In the genomic region with DNA sequence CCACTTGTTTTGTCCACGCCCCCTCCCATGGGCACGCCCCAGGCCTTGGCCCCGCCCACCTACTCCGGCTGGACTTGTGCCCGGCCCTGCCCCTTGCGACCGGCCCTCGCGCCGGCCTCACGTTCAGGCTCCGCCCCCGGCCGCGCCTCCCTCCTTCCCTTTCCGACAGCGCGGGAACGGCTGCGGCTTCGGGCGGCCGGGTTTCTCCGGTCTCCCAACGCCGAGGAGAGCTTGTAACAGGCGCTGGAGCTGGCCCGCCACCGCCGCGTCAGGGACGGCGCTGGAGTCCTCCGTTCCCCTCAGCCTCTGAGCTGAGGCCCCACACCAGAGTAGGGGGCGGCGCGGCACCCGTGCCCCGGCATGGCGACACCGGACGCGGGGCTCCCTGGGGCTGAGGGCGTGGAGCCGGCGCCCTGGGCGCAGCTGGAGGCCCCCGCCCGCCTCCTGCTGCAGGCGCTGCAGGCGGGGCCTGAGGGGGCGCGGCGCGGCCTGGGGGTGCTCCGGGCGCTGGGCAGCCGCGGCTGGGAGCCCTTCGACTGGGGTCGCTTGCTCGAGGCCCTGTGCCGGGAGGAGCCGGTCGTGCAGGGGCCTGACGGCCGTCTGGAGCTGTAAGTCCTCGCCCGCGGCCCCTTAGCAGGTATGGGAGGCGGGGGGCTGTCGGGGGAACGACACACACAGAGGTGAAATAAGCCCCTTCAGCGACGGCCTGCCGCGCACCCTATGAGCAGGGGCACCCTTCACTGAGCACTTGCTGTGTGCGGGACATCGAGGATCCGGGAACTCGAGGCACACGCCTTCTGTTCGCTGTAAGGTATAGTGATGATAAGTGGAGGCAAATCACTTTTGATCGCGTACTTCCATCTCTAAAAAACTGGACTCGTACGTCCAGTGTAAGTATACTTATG, we compare ENCODE assay signal across 8 cellular contexts. TPM values are rescaled to one million over a fixed set of nuclear protein-coding genes. Genes with fewer than 3 reads are reported as not detected.
DNase-seq lines count a peak whose midpoint lies in the region; ATAC-seq and TF ChIP-seq lines count a peak whose summit lies in the region.

A gene with protein sequence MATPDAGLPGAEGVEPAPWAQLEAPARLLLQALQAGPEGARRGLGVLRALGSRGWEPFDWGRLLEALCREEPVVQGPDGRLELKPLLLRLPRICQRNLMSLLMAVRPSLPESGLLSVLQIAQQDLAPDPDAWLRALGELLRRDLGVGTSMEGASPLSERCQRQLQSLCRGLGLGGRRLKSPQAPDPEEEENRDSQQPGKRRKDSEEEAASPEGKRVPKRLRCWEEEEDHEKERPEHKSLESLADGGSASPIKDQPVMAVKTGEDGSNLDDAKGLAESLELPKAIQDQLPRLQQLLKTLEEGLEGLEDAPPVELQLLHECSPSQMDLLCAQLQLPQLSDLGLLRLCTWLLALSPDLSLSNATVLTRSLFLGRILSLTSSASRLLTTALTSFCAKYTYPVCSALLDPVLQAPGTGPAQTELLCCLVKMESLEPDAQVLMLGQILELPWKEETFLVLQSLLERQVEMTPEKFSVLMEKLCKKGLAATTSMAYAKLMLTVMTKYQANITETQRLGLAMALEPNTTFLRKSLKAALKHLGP (plus strand): TSS at position 153 of the 905 bp plus-strand sequence. CDS start 208 bp downstream, at position 361.

- no peaks in the 10 kb centered on the region for H3F3A ChIP-seq in SK-N-SH (replicated peaks; ENCODE audit: insufficient read depth)

- peak within 1 kb of the TSS; percentile 90 for H3K4me2 ChIP-seq in SK-N-SH

- no peak within 1 kb of the TSS; a peak in 1 of 4 replicates for H3K27ac ChIP-seq in SK-N-SH (ENCODE audit: low read depth in 2 of 2, low read length in 1 of 2)
- peak within 1 kb of the TSS in 3 of 4 donors; percentile 75 to 84 (median 84) for H3K27ac ChIP-seq in gastroesophageal sphincter

- H3K4me3 ChIP-seq in HFF-Myc (replicated peaks; ENCODE audit: low read depth, low read length) (peak within 1 kb of the TSS; percentile 68), SK-N-SH (ENCODE audit: low read depth in 2 of 2, low read length in 1 of 2) (peak within 1 kb of the TSS; percentile 64 to 70), gastroesophageal sphincter (peak within 1 kb of the TSS; percentile 51 to 80)

- no peak for TF ChIP-seq CTCF in GM10248 (IDR thresholded peaks at IDR 0.05; ENCODE audit: control extremely low read depth, extremely low read depth, low read depth, missing control alignments)
- no peak for TF ChIP-seq CTCF in HFF-Myc (IDR thresholded peaks at IDR 0.05; ENCODE audit: low read depth, low read length, missing control alignments)
- TF ChIP-seq CTCF in SK-N-SH (IDR thresholded peaks at IDR 0.05), result no peak
- peak in 2 of 4 experiments; percentile 10 to 16 for TF ChIP-seq CTCF in gastroesophageal sphincter (IDR thresholded peaks at IDR 0.05)

- no peaks in the 10 kb centered on the region for H4K20me1 ChIP-seq in SK-N-SH (ENCODE audit: insufficient read depth)

- TF ChIP-seq EP300 in SK-N-SH (IDR thresholded peaks at IDR 0.05; ENCODE audit: borderline replicate concordance in 1 of 2, low read depth in 1 of 2, low read length in 1 of 2) (no peak), gastroesophageal sphincter (IDR thresholded peaks at IDR 0.05) (no peak)

- peak within 1 kb of the TSS; percentile 80 for H3K27ac Mint-ChIP-seq in activated naive CD4-positive, alpha-beta T cell treated with anti-CD3 and anti-CD28 coated beads, Interleukin-2, amount 10 ng/mL, durations not matched to agents 7 days and 5 days

- H3K4me3 Mint-ChIP-seq in activated naive CD4-positive, alpha-beta T cell treated with anti-CD3 and anti-CD28 coated beads, Interleukin-2, amount 10 ng/mL, durations not matched to agents 7 days and 5 days, result peak within 1 kb of the TSS; percentile 80

- POLR2A ChIA-PET in GM10248 (lab: Yijun Ruan, JAX) (interaction anchor here (0.5 kb wide), 1 partner anchor 20 kb away, joined by 3 read pairs; no protein-coding TSS in a partner anchor), SK-N-SH (lab: Yijun Ruan, JAX) (no interaction called here)

- no peaks in the 10 kb centered on the region for H3K9me3 Mint-ChIP-seq in activated naive CD4-positive, alpha-beta T cell treated with anti-CD3 and anti-CD28 coated beads, Interleukin-2, amount 10 ng/mL, durations not matched to agents 7 days and 5 days

- peaks cover 19% of the 10 kb centered on the region for H3K36me3 Mint-ChIP-seq in activated naive CD4-positive, alpha-beta T cell treated with anti-CD3 and anti-CD28 coated beads, Interleukin-2, amount 10 ng/mL, durations not matched to agents 7 days and 5 days

- H3K4me1 ChIP-seq in SK-N-SH (ENCODE audit: control insufficient read depth in 1 of 2, insufficient read depth in 2 of 2, low read depth in 1 of 2, low read length in 1 of 2) (peaks cover 0 to 17% of the 10 kb centered on the region in 2 experiments; a peak in 2 of 4 replicates), gastroesophageal sphincter (peaks cover 0 to 44% (median 3%) of the 10 kb centered on the region in 3 donors)

- 4% methylated on average over 39 of the region's 87 CpGs for WGBS in SK-N-SH (ENCODE audit: low lambda C conversion rate)
- WGBS in gastroesophageal sphincter (ENCODE audit: low coverage in 1 of 2), 2 donors, result 0 to 3% methylated on average over 1 to 16 of the region's 87 CpGs

- no peaks in the 10 kb centered on the region for H3K27me3 ChIP-seq in SK-N-SH (ENCODE audit: insufficient read depth)
- H3K27me3 ChIP-seq in gastroesophageal sphincter, result no peaks in the 10 kb centered on the region

- no peak for TF ChIP-seq POLR2A in gastroesophageal sphincter (IDR thresholded peaks at IDR 0.05)

- no peak for TF ChIP-seq RAD21 in SK-N-SH (IDR thresholded peaks at IDR 0.05; ENCODE audit: low read length)

- CTCF ChIA-PET in GM10248 (lab: Yijun Ruan, JAX), result interaction anchor here (0.8 to 12.5 kb wide), 6 partner anchors 11 to 159 kb away, joined by 3 to 213 read pairs (median 17); partner anchors contain the start of genes DEF6 and PPARD
- CTCF ChIA-PET in SK-N-SH (lab: Yijun Ruan, JAX), result interaction anchor here (0.9 to 9.0 kb wide), 8 partner anchors 14 to 284 kb away, joined by 3 to 186 read pairs (median 4); partner anchors contain the start of genes ARMC12, PPARD and RPL10A
- CTCF ChIA-PET in activated naive CD4-positive, alpha-beta T cell treated with anti-CD3 and anti-CD28 coated beads, Interleukin-2, amount 10 ng/mL, durations not matched to agents 7 days and 5 days (lab: Charles Lee), result interaction anchor here (0.7 to 8.9 kb wide), 4 partner anchors 14 to 156 kb away, joined by 3 to 113 read pairs (median 5); partner anchors contain the start of genes DEF6 and PPARD

- H3K79me2 ChIP-seq in SK-N-SH (ENCODE audit: insufficient read depth), result peaks cover 4% of the 10 kb centered on the region; the same call in 1 of the 2 replicates

- no peaks in the 10 kb centered on the region for H3K9me3 ChIP-seq in SK-N-SH
- no peaks in the 10 kb centered on the region for H3K9me3 ChIP-seq in gastroesophageal sphincter

- H3K9me2 ChIP-seq in SK-N-SH, result no peaks in the 10 kb centered on the region

- peak within 1 kb of the TSS; percentile 63; the same call in 1 of the 2 replicates for H3K9ac ChIP-seq in SK-N-SH

- peak; percentile 98 for DNase-seq in GM10248 (ENCODE audit: extremely low spot score)
- no peak for DNase-seq in HFF-Myc (ENCODE audit: extremely low read depth, low read depth)
- DNase-seq in NAMALWA (ENCODE audit: low spot score), result peak; percentile 91
- peak; percentile 98 for DNase-seq in SK-N-SH
- peak; percentile 95 for DNase-seq in activated naive CD4-positive, alpha-beta T cell treated with anti-CD3 and anti-CD28 coated beads, Interleukin-2, amount 10 ng/mL, durations not matched to agents 7 days and 5 days
- DNase-seq in nucleus accumbens (lab: John Stamatoyannopoulos, UW), result peak; percentile 31 to 96 (median 81)
- peak; percentile 88 for DNase-seq in superior temporal gyrus (ENCODE audit: extremely low spot score)

- peaks cover 30% of the 10 kb centered on the region for H3K27me3 Mint-ChIP-seq in activated naive CD4-positive, alpha-beta T cell treated with anti-CD3 and anti-CD28 coated beads, Interleukin-2, amount 10 ng/mL, durations not matched to agents 7 days and 5 days

- H3K36me3 ChIP-seq in SK-N-SH (replicated peaks in 1 of 2; ENCODE audit: control insufficient read depth in 1 of 2, insufficient read depth in 2 of 2, low read length in 1 of 2) (peaks cover 0 to 3% of the 10 kb centered on the region in 2 experiments), gastroesophageal sphincter (peaks cover 0 to 21% of the 10 kb centered on the region in 2 donors)

- peak within 1 kb of the TSS; percentile 61; the same call in 1 of the 2 replicates for H2AFZ ChIP-seq in SK-N-SH (ENCODE audit: low read depth)

- peaks cover 57% of the 10 kb centered on the region for H3K4me1 Mint-ChIP-seq in activated naive CD4-positive, alpha-beta T cell treated with anti-CD3 and anti-CD28 coated beads, Interleukin-2, amount 10 ng/mL, durations not matched to agents 7 days and 5 days

- peak; percentile 97 for ATAC-seq in gastroesophageal sphincter

TF ChIP-seq in SK-N-SH, 30 proteins besides CTCF, POLR2A, EP300 and RAD21 (continues in another document):
- TF ChIP-seq, protein P1, sequence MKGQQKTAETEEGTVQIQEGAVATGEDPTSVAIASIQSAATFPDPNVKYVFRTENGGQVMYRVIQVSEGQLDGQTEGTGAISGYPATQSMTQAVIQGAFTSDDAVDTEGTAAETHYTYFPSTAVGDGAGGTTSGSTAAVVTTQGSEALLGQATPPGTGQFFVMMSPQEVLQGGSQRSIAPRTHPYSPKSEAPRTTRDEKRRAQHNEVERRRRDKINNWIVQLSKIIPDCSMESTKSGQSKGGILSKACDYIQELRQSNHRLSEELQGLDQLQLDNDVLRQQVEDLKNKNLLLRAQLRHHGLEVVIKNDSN (IDR thresholded peaks at IDR 0.05; ENCODE audit: borderline replicate concordance, low read depth), result no peak
- no peak for TF ChIP-seq TCF12 (IDR thresholded peaks at IDR 0.05)
- TF ChIP-seq FOSL2 (IDR thresholded peaks at IDR 0.05; ENCODE audit: borderline replicate concordance, low read depth), result no peak

RNA-seq across cellular contexts. Expression of the gene that starts here (rescaled TPM):
- polyA plus RNA-seq in SK-N-SH (2012; rRNA removed), result 5.8 and 6.5 TPM in 2 replicates
- 4.0 and 5.4 TPM in 2 replicates for polyA plus RNA-seq in SK-N-SH (2012; cell fraction: cytosol; rRNA removed)
- polyA plus RNA-seq in SK-N-SH (2012; cell fraction: nucleus; rRNA removed), result 6.0 and 6.1 TPM in 2 replicates
- total RNA-seq in gastroesophageal sphincter, result 1 to 10 TPM; 2.6 to 5.0 (median 3.8) TPM

Comparison
In these comparisons a context has a peak if more than half of its experiments do, and no peak if none do; other contexts are left out.
1. H3K27ac ChIP-seq: peak in gastroesophageal sphincter (3 of 4); none in SK-N-SH (0 of 2).
2. Peak in every context shown above with its lines, with median percentiles within 50 percentile points of each other: H3K4me3 ChIP-seq.